In the genomic region with DNA sequence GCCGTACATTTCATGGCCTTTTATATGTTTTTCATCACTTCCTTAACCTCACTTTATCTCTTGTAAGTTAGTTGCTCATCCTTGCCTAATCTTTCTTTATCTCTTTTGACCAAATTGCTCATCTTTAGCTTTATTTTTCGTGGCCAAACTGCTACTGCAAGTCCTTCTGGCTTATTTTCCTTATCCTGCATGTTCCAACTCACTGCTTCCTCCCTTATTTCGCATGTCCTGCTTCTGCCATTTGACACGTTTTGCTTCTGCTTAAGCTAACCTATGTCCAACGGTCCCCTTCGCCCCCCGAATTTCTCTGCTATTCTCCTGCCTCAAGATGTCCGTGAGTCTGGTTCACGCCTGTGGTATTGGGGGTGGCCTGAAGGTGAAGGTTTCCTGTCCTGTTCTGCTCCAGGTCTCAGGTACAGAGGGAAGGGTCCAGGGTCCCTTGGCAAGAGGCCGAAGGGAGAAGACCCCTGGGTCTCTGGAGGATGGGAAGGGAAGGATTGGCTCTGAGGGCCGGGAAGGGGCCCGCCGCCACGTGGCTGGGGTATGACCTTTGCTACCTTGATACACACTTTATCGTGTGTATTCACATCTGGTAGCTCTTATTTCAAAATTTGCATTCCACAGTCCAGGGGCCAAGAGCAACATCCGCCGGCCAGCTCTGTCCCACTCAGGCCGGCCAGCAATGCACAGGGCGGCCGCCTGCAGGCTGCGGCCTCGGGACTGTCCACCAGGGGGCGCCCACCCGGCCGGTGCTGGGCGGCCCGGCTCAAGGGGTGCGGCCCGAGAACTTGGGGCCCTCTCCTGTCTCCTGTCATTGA, we compare ENCODE assay signal across 1 cellular context.
TF ChIP-seq lines count a peak whose summit lies in the region.

No MANE protein-coding gene starts in this region.

TF ChIP-seq in HepG2, 621 proteins besides CTCF, POLR2A, EP300 and RAD21 (continues in another document):
- TF ChIP-seq ATF4 (CRISPR knock-in tag; IDR thresholded peaks at IDR 0.05) (no peak), MEIS1 (CRISPR knock-in tag; IDR thresholded peaks at IDR 0.05; ENCODE audit: borderline replicate concordance) (no peak), XBP1 (CRISPR knock-in tag; IDR thresholded peaks at IDR 0.05) (no peak), ZNF230 (CRISPR knock-in tag; IDR thresholded peaks at IDR 0.05) (no peak), IRF9 (CRISPR knock-in tag; IDR thresholded peaks at IDR 0.05; ENCODE audit: borderline replicate concordance) (peak; percentile 33; the same call in 1 of the 2 replicates), PHF21A (CRISPR knock-in tag; IDR thresholded peaks at IDR 0.05) (peak; percentile 56; the same call in 1 of the 2 replicates), TOPORS (CRISPR knock-in tag; IDR thresholded peaks at IDR 0.05) (0 out of 2 replicates have a peak, but pooled peaks have one; percentile 45), CCDC6 (CRISPR knock-in tag; IDR thresholded peaks at IDR 0.05) (no peak), ZSCAN5A (CRISPR knock-in tag; IDR thresholded peaks at IDR 0.05; ENCODE audit: borderline replicate concordance) (no peak), TBP (CRISPR knock-in tag; IDR thresholded peaks at IDR 0.05) (peak; percentile 73; the same call in 1 of the 2 replicates), ZIK1 (CRISPR knock-in tag; IDR thresholded peaks at IDR 0.05; ENCODE audit: borderline replicate concordance, low read depth) (no peak), RXRA (CRISPR knock-in tag; IDR thresholded peaks at IDR 0.05) (peak; percentile 73; the same call in 1 of the 2 replicates), SRY (CRISPR knock-in tag; IDR thresholded peaks at IDR 0.05) (no peak), CBFB (CRISPR knock-in tag; IDR thresholded peaks at IDR 0.05) (0 out of 2 replicates have a peak, but pooled peaks have one; percentile 49), HCFC1 (IDR thresholded peaks at IDR 0.05; ENCODE audit: low read depth, low read length) (no peak), ZNF232 (CRISPR knock-in tag; IDR thresholded peaks at IDR 0.05; ENCODE audit: borderline replicate concordance) (no peak), ZNF784 (CRISPR knock-in tag; IDR thresholded peaks at IDR 0.05; ENCODE audit: borderline replicate concordance) (no peak), MYC (CRISPR knock-in tag; IDR thresholded peaks at IDR 0.05; ENCODE audit: borderline replicate concordance) (peak; percentile 73), MXD4 (CRISPR knock-in tag; IDR thresholded peaks at IDR 0.05) (0 out of 2 replicates have a peak, but pooled peaks have one; percentile 26), GLI4 (CRISPR knock-in tag; IDR thresholded peaks at IDR 0.05; ENCODE audit: borderline replicate concordance) (peak; percentile 66; the same call in 1 of the 2 replicates), NCOA2 (CRISPR knock-in tag; IDR thresholded peaks at IDR 0.05) (0 out of 2 replicates have a peak, but pooled peaks have one; percentile 16), TCF7 (IDR thresholded peaks at IDR 0.05; ENCODE audit: low read depth) (no peak), AHR (CRISPR knock-in tag; IDR thresholded peaks at IDR 0.05) (peak; percentile 35; the same call in 1 of the 2 replicates), KDM2A (CRISPR knock-in tag; IDR thresholded peaks at IDR 0.05; ENCODE audit: borderline replicate concordance, low read depth) (peak; percentile 80), ZBTB44 (CRISPR knock-in tag; IDR thresholded peaks at IDR 0.05) (no peak), SMARCC2 (IDR thresholded peaks at IDR 0.05) (no peak), ATF6 (CRISPR knock-in tag; conservative IDR thresholded peaks at IDR 0.05) (no peak), LCORL (IDR thresholded peaks at IDR 0.05) (no peak), LCORL (CRISPR knock-in tag; IDR thresholded peaks at IDR 0.05) (peak; percentile 51; the same call in 1 of the 2 replicates), MBNL3 (CRISPR knock-in tag; conservative IDR thresholded peaks at IDR 0.05) (no peak), STAG1 (CRISPR knock-in tag; IDR thresholded peaks at IDR 0.05) (peak; percentile 63), ZFP36 (IDR thresholded peaks at IDR 0.05; ENCODE audit: borderline replicate concordance, low read depth, low read length, partially characterized antibody) (no peak), TP53 (CRISPR knock-in tag; conservative IDR thresholded peaks at IDR 0.05) (peak; percentile 75; the same call in 1 of the 2 replicates), POLR2AphosphoS2 (IDR thresholded peaks at IDR 0.05; ENCODE audit: low read depth, low read length) (no peak), AKAP8 (CRISPR knock-in tag; IDR thresholded peaks at IDR 0.05) (no peak), FOSL1 (CRISPR knock-in tag; IDR thresholded peaks at IDR 0.05; ENCODE audit: borderline replicate concordance) (no peak), ZNF468 (CRISPR knock-in tag; IDR thresholded peaks at IDR 0.05) (no peak), ZNF564 (CRISPR knock-in tag; IDR thresholded peaks at IDR 0.05) (peak; percentile 36; the same call in 1 of the 2 replicates), CBX2 (IDR thresholded peaks at IDR 0.05; ENCODE audit: low read depth, low read length) (no peak), CBX2 (CRISPR knock-in tag; IDR thresholded peaks at IDR 0.05; ENCODE audit: low read depth) (no peak), YY1 (IDR thresholded peaks at IDR 0.05; ENCODE audit: insufficient read depth, insufficient replicate concordance, low read depth, low read length) (peak; percentile 46), ZBTB7A (CRISPR knock-in tag; IDR thresholded peaks at IDR 0.05) (0 out of 2 replicates have a peak, but pooled peaks have one; percentile 43), ZNF660 (CRISPR knock-in tag; IDR thresholded peaks at IDR 0.05; ENCODE audit: borderline replicate concordance, low read depth) (no peak), JUNB (CRISPR knock-in tag; IDR thresholded peaks at IDR 0.05; ENCODE audit: borderline replicate concordance) (no peak), ZFP41 (CRISPR knock-in tag; IDR thresholded peaks at IDR 0.05; ENCODE audit: borderline replicate concordance) (no peak), TRIM24 (CRISPR knock-in tag; IDR thresholded peaks at IDR 0.05) (no peak), ZNF775 (CRISPR knock-in tag; IDR thresholded peaks at IDR 0.05; ENCODE audit: borderline replicate concordance) (no peak), THAP11 (CRISPR knock-in tag; IDR thresholded peaks at IDR 0.05) (peak; percentile 65), ERF (CRISPR knock-in tag; IDR thresholded peaks at IDR 0.05) (no peak)
- TF ChIP-seq, protein P1, sequence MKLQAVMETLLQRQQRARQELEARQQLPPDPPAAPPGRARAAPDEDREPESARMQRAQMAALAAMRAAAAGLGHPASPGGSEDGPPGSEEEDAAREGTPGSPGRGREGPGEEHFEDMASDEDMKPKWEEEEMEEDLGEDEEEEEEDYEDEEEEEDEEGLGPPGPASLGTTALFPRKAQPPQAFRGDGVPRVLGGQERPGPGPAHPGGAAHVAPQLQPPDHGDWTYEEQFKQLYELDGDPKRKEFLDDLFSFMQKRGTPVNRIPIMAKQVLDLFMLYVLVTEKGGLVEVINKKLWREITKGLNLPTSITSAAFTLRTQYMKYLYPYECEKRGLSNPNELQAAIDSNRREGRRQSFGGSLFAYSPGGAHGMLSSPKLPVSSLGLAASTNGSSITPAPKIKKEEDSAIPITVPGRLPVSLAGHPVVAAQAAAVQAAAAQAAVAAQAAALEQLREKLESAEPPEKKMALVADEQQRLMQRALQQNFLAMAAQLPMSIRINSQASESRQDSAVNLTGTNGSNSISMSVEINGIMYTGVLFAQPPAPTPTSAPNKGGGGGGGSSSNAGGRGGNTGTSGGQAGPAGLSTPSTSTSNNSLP (IDR thresholded peaks at IDR 0.05; ENCODE audit: low read depth, low read length), result peak; percentile 73; the same call in 1 of the 2 replicates
- TF ChIP-seq, protein P2, sequence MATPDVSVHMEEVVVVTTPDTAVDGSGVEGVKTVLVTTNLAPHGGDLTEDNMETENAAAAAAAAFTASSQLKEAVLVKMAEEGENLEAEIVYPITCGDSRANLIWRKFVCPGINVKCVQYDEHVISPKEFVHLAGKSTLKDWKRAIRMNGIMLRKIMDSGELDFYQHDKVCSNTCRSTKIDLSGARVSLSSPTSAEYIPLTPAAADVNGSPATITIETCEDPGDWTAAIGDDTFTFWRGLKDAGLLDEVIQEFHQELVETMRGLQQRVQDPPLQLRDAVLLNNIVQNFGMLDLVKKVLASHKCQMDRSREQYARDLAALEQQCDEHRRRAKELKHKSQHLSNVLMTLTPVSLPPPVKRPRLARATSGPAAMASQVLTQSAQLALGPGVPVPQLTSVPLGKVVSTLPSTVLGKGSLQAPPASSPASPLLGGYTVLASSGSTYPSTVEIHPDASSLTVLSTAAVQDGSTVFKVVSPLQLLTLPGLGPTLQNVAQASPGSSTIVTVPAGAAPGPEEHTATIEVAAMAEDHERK (CRISPR knock-in tag; IDR thresholded peaks at IDR 0.05; ENCODE audit: low read depth), result no peak
- TF ChIP-seq, protein P3, sequence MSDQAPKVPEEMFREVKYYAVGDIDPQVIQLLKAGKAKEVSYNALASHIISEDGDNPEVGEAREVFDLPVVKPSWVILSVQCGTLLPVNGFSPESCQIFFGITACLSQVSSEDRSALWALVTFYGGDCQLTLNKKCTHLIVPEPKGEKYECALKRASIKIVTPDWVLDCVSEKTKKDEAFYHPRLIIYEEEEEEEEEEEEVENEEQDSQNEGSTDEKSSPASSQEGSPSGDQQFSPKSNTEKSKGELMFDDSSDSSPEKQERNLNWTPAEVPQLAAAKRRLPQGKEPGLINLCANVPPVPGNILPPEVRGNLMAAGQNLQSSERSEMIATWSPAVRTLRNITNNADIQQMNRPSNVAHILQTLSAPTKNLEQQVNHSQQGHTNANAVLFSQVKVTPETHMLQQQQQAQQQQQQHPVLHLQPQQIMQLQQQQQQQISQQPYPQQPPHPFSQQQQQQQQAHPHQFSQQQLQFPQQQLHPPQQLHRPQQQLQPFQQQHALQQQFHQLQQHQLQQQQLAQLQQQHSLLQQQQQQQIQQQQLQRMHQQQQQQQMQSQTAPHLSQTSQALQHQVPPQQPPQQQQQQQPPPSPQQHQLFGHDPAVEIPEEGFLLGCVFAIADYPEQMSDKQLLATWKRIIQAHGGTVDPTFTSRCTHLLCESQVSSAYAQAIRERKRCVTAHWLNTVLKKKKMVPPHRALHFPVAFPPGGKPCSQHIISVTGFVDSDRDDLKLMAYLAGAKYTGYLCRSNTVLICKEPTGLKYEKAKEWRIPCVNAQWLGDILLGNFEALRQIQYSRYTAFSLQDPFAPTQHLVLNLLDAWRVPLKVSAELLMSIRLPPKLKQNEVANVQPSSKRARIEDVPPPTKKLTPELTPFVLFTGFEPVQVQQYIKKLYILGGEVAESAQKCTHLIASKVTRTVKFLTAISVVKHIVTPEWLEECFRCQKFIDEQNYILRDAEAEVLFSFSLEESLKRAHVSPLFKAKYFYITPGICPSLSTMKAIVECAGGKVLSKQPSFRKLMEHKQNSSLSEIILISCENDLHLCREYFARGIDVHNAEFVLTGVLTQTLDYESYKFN (CRISPR knock-in tag; conservative IDR thresholded peaks at IDR 0.05), result peak; percentile 57
